Comparison of ENCODE assay signal across 1 cellular context in the genomic region with DNA sequence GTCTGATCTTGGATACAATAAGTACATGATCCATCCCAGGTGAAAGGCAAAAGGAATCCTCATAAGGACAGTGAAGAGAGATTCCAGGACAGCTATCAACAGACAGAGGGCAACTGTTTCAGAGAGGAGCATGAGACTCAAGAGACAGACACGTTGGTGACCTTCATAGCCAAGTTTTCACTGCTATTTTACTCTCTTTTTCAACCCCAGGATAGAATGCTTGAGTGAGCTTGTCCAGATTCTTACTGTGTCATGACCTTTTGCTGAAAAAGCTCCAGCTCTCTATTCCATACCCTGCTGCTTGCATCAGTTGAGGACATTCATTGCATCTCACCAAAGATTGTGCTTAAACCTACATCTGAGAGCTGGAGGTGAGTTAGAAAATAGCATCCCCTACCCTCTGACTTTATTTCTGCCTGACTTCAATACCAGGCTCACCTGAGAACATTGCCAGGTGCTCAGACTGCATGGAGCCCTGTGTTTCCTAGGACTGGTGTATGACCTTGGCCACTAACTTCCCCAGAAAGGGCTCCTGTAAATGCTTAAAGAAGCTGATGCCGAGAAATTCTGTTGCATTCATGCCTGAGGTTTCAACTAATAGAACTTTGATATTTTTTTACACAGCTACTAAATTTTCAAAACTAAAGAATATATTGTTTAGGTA.
TF ChIP-seq lines count a peak whose summit lies in the region.

No MANE protein-coding gene starts in this region.

TF ChIP-seq in endothelial cell of umbilical vein, 7 proteins besides CTCF, POLR2A, EP300 and RAD21 (continued from another document):
- TF ChIP-seq, protein P1, sequence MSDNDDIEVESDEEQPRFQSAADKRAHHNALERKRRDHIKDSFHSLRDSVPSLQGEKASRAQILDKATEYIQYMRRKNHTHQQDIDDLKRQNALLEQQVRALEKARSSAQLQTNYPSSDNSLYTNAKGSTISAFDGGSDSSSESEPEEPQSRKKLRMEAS (IDR thresholded peaks at IDR 0.05; ENCODE audit: insufficient read depth, insufficient read length), result no peak
- no peak for TF ChIP-seq EZH2 (IDR thresholded peaks at IDR 0.05; ENCODE audit: borderline replicate concordance, low read depth, low read length, severe bottlenecking)
- no peak for TF ChIP-seq POLR2AphosphoS5 (IDR thresholded peaks at IDR 0.05; ENCODE audit: insufficient read depth, low read depth, low read length)
- TF ChIP-seq MYC (IDR thresholded peaks at IDR 0.05; ENCODE audit: low read depth, low read length), result no peak
- TF ChIP-seq FOS (IDR thresholded peaks at IDR 0.05; ENCODE audit: borderline replicate concordance, insufficient read depth, low read length), result no peak
